In genomic region chr3:43644443-43644842, GRCh38 we compare ENCODE assay signal across 17 cellular contexts.
"Had no signal": no experiment of that assay in that cellular context is flagged by ENCODE, and none has a peak within 500 bp of the region (broad histone marks: within the 10 kb centered on the region; RNA-seq: fewer than 3 reads in every experiment).

No MANE protein-coding gene starts in this region.

- DNase-seq: activated CD4-positive, alpha-beta T cell treated with anti-CD3 and anti-CD28 coated beads, Interleukin-2, amount 10 ng/mL, durations not matched to agents 24 days and 14 days; activated CD8-positive, alpha-beta memory T cell treated with anti-CD3 and anti-CD28 coated beads, Interleukin-2, amount 50 U/mL, for 4 hours; activated effector memory CD4-positive, alpha-beta T cell treated with Interleukin-2 at 50 U/mL for 16 hours; activated T-cell treated with anti-CD3 and anti-CD28 coated beads, Interleukin-2, amount 50 U/mL, for 4 hours; adrenal gland; foreskin melanocyte; hypothalamus; kidney; left lung; stimulated activated CD4-positive, alpha-beta T cell treated with anti-CD3 and anti-CD28 coated beads, Interleukin-2, amount 100 ng/mL, for 24 hours; stimulated activated naive CD8-positive, alpha-beta T cell treated with anti-CD3 and anti-CD28 coated beads, Interleukin-15, Interleukin-2, amounts not matched to agents 100 U/mL and 50 U/mL, for 24 hours; substantia nigra; T1000; tibial artery; uterus had no signal

- H3K9me3 Mint-ChIP-seq: activated CD4-positive, alpha-beta T cell treated with anti-CD3 and anti-CD28 coated beads, Interleukin-2, amount 10 ng/mL, durations not matched to agents 24 days and 14 days; activated naive CD4-positive, alpha-beta T cell treated with anti-CD3 and anti-CD28 coated beads, Interleukin-2, amount 50 U/mL, for 72 hours; activated T-cell treated with anti-CD3 and anti-CD28 coated beads, Interleukin-2, amount 50 U/mL, for 4 hours; neural crest cell had no signal

- H3K4me1 Mint-ChIP-seq: activated CD4-positive, alpha-beta T cell treated with anti-CD3 and anti-CD28 coated beads, Interleukin-2, amount 10 ng/mL, durations not matched to agents 24 days and 14 days had no signal

- ATAC-seq: activated naive CD4-positive, alpha-beta T cell treated with anti-CD3 and anti-CD28 coated beads, Interleukin-2, amount 50 U/mL, for 72 hours; activated T-cell treated with anti-CD3 and anti-CD28 coated beads, Interleukin-2, amount 50 U/mL, for 4 hours; left lung; stimulated activated naive CD8-positive, alpha-beta T cell treated with anti-CD3 and anti-CD28 coated beads, Interleukin-15, Interleukin-2, amounts not matched to agents 100 U/mL and 50 U/mL, for 24 hours had no signal

- H3K4me3 Mint-ChIP-seq: activated CD4-positive, alpha-beta T cell treated with anti-CD3 and anti-CD28 coated beads, Interleukin-2, amount 10 ng/mL, durations not matched to agents 24 days and 14 days; activated T-cell treated with anti-CD3 and anti-CD28 coated beads, Interleukin-2, amount 50 U/mL, for 4 hours; neural crest cell had no signal

- H3K36me3 Mint-ChIP-seq: activated naive CD4-positive, alpha-beta T cell treated with anti-CD3 and anti-CD28 coated beads, Interleukin-2, amount 50 U/mL, for 72 hours had no signal

- H3K27ac Mint-ChIP-seq: activated CD4-positive, alpha-beta T cell treated with anti-CD3 and anti-CD28 coated beads, Interleukin-2, amount 10 ng/mL, durations not matched to agents 24 days and 14 days; activated naive CD4-positive, alpha-beta T cell treated with anti-CD3 and anti-CD28 coated beads, Interleukin-2, amount 50 U/mL, for 72 hours had no signal
